In the genomic region with DNA sequence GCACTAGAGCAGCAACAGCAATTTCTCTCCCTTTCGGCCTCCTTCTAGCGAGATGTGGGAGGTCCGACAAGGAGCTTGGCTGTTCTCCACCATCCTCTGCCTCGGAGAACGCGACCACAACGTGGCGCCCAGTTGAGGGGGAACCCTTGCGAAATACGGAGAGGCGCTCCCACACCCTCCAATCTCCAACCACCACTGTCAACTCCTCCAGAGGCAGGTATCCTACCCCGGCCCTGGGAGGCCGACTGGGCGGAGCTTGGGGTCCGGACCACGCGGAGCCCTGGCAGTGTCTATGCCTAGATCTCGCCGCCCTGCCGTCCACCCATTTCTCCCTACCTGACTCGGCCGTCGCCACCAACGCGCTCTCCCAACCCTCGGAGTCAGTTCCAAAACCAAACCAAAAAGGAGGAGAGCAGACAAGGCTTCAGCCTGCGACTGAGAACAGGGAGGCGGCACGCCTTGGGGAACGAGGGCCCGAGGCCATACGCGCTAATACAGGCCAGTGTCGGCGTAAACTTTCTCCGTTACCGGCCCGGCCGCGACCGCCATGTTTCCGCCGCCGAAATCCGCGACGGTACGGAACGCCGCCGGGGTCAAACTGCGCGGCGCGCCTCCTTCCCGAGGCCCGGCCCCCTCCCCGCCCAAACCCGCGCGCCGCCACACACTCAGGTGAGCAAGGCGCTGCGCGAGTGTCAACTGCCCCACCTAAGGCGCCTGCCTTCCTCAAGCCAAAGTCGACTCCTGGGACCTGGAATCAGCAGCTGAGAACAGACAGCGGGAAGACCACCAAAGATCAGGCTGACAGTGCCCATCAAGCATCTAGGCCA, we compare ENCODE assay signal across 1 cellular context.
TF ChIP-seq lines count a peak whose summit lies in the region.

A gene with protein sequence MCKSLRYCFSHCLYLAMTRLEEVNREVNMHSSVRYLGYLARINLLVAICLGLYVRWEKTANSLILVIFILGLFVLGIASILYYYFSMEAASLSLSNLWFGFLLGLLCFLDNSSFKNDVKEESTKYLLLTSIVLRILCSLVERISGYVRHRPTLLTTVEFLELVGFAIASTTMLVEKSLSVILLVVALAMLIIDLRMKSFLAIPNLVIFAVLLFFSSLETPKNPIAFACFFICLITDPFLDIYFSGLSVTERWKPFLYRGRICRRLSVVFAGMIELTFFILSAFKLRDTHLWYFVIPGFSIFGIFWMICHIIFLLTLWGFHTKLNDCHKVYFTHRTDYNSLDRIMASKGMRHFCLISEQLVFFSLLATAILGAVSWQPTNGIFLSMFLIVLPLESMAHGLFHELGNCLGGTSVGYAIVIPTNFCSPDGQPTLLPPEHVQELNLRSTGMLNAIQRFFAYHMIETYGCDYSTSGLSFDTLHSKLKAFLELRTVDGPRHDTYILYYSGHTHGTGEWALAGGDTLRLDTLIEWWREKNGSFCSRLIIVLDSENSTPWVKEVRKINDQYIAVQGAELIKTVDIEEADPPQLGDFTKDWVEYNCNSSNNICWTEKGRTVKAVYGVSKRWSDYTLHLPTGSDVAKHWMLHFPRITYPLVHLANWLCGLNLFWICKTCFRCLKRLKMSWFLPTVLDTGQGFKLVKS (minus strand): TSS at position 570 of the 827 bp plus-strand sequence. CDS start 5,568 bp downstream, outside the sequence.

TF ChIP-seq in K562, 482 proteins besides CTCF, POLR2A, EP300 and RAD21 (continued from another document and continues in another):
- TF ChIP-seq, protein P1, sequence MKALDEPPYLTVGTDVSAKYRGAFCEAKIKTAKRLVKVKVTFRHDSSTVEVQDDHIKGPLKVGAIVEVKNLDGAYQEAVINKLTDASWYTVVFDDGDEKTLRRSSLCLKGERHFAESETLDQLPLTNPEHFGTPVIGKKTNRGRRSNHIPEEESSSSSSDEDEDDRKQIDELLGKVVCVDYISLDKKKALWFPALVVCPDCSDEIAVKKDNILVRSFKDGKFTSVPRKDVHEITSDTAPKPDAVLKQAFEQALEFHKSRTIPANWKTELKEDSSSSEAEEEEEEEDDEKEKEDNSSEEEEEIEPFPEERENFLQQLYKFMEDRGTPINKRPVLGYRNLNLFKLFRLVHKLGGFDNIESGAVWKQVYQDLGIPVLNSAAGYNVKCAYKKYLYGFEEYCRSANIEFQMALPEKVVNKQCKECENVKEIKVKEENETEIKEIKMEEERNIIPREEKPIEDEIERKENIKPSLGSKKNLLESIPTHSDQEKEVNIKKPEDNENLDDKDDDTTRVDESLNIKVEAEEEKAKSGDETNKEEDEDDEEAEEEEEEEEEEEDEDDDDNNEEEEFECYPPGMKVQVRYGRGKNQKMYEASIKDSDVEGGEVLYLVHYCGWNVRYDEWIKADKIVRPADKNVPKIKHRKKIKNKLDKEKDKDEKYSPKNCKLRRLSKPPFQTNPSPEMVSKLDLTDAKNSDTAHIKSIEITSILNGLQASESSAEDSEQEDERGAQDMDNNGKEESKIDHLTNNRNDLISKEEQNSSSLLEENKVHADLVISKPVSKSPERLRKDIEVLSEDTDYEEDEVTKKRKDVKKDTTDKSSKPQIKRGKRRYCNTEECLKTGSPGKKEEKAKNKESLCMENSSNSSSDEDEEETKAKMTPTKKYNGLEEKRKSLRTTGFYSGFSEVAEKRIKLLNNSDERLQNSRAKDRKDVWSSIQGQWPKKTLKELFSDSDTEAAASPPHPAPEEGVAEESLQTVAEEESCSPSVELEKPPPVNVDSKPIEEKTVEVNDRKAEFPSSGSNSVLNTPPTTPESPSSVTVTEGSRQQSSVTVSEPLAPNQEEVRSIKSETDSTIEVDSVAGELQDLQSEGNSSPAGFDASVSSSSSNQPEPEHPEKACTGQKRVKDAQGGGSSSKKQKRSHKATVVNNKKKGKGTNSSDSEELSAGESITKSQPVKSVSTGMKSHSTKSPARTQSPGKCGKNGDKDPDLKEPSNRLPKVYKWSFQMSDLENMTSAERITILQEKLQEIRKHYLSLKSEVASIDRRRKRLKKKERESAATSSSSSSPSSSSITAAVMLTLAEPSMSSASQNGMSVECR (CRISPR knock-in tag; IDR thresholded peaks at IDR 0.05), result peak; percentile 91
- TF ChIP-seq TEAD1 (CRISPR knock-in tag; IDR thresholded peaks at IDR 0.05) (peak; percentile 40 to 85; a peak in 2 of 4 replicates), ZBED1 (IDR thresholded peaks at IDR 0.05) (peak; percentile 18; the same call in 1 of the 2 replicates), MYNN (IDR thresholded peaks at IDR 0.05) (0 out of 2 replicates have a peak, but pooled peaks have one; percentile 19), MYNN (CRISPR knock-in tag; IDR thresholded peaks at IDR 0.05) (no peak), SMARCB1 (IDR thresholded peaks at IDR 0.05; ENCODE audit: insufficient read length, low read depth) (peak; percentile 27), POLR2AphosphoS2 (IDR thresholded peaks at IDR 0.05; ENCODE audit: low read length) (peak; percentile 70; the same call in 1 of the 2 replicates), KDM1A (IDR thresholded peaks at IDR 0.05) (peak; percentile 22 to 43; a peak in 1 of 4 replicates), CAMTA2 (CRISPR knock-in tag; conservative IDR thresholded peaks at IDR 0.05) (peak; percentile 75; the same call in 1 of the 2 replicates), KLF13 (tag; IDR thresholded peaks at IDR 0.05; ENCODE audit: borderline replicate concordance, low read depth) (0 out of 2 replicates have a peak, but pooled peaks have one; percentile 21), PTTG1 (tag; IDR thresholded peaks at IDR 0.05; ENCODE audit: low read depth) (no peak), ARID2 (IDR thresholded peaks at IDR 0.05) (peak; percentile 36; the same call in 1 of the 2 replicates), HMGN3 (IDR thresholded peaks at IDR 0.05; ENCODE audit: borderline replicate concordance, extremely low read depth, insufficient read length, low read depth, low read length) (peak; percentile 40), POLR2H (tag; IDR thresholded peaks at IDR 0.05; ENCODE audit: low read depth) (peak; percentile 91), BCOR (IDR thresholded peaks at IDR 0.05) (peak; percentile 68), ZNF76 (CRISPR knock-in tag; IDR thresholded peaks at IDR 0.05; ENCODE audit: borderline replicate concordance) (peak; percentile 83; the same call in 1 of the 2 replicates), NRF1 (conservative IDR thresholded peaks at IDR 0.05 in 1 of 2, IDR thresholded peaks at IDR 0.05 in 1 of 2) (peak; percentile 79 to 83), TAL1 (IDR thresholded peaks at IDR 0.05) (0 out of 2 replicates have a peak, but pooled peaks have one; percentile 5), TAF9B (IDR thresholded peaks at IDR 0.05; ENCODE audit: partially characterized antibody) (peak; percentile 94), YY1 (IDR thresholded peaks at IDR 0.05; ENCODE audit: borderline replicate concordance in 1 of 3, control insufficient read depth in 1 of 3, extremely low read depth in 1 of 3, insufficient read depth in 3 of 3, insufficient read length in 1 of 3, insufficient replicate concordance in 2 of 3, low read depth in 1 of 3, low read length in 2 of 3) (peak; percentile 83 to 97 (median 94)), HSF4 (CRISPR knock-in tag; IDR thresholded peaks at IDR 0.05; ENCODE audit: borderline replicate concordance) (no peak), ZNF707 (CRISPR knock-in tag; conservative IDR thresholded peaks at IDR 0.05) (no peak), TAF7 (tag; IDR thresholded peaks at IDR 0.05) (peak; percentile 95), HDAC1 (IDR thresholded peaks at IDR 0.05) (peak in 1 of 2 experiments; percentile 78; a peak in 2 of 4 replicates), MTA2 (IDR thresholded peaks at IDR 0.05; ENCODE audit: low read depth) (no peak; the same call in 1 of the 2 replicates), FOXJ2 (tag; IDR thresholded peaks at IDR 0.05) (no peak; the same call in 1 of the 2 replicates)
- TF ChIP-seq, protein P2, sequence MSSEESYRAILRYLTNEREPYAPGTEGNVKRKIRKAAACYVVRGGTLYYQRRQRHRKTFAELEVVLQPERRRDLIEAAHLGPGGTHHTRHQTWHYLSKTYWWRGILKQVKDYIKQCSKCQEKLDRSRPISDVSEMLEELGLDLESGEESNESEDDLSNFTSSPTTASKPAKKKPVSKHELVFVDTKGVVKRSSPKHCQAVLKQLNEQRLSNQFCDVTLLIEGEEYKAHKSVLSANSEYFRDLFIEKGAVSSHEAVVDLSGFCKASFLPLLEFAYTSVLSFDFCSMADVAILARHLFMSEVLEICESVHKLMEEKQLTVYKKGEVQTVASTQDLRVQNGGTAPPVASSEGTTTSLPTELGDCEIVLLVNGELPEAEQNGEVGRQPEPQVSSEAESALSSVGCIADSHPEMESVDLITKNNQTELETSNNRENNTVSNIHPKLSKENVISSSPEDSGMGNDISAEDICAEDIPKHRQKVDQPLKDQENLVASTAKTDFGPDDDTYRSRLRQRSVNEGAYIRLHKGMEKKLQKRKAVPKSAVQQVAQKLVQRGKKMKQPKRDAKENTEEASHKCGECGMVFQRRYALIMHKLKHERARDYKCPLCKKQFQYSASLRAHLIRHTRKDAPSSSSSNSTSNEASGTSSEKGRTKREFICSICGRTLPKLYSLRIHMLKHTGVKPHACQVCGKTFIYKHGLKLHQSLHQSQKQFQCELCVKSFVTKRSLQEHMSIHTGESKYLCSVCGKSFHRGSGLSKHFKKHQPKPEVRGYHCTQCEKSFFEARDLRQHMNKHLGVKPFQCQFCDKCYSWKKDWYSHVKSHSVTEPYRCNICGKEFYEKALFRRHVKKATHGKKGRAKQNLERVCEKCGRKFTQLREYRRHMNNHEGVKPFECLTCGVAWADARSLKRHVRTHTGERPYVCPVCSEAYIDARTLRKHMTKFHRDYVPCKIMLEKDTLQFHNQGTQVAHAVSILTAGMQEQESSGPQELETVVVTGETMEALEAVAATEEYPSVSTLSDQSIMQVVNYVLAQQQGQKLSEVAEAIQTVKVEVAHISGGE (CRISPR knock-in tag; IDR thresholded peaks at IDR 0.05), result peak in 1 of 3 experiments; percentile 48; a peak in 3 of 6 replicates
- TF ChIP-seq, protein P3, sequence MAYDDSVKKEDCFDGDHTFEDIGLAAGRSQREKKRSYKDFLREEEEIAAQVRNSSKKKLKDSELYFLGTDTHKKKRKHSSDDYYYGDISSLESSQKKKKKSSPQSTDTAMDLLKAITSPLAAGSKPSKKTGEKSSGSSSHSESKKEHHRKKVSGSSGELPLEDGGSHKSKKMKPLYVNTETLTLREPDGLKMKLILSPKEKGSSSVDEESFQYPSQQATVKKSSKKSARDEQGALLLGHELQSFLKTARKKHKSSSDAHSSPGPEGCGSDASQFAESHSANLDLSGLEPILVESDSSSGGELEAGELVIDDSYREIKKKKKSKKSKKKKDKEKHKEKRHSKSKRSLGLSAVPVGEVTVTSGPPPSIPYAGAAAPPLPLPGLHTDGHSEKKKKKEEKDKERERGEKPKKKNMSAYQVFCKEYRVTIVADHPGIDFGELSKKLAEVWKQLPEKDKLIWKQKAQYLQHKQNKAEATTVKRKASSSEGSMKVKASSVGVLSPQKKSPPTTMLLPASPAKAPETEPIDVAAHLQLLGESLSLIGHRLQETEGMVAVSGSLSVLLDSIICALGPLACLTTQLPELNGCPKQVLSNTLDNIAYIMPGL (CRISPR knock-in tag; IDR thresholded peaks at IDR 0.05), result peak; percentile 99
- TF ChIP-seq, protein P4, sequence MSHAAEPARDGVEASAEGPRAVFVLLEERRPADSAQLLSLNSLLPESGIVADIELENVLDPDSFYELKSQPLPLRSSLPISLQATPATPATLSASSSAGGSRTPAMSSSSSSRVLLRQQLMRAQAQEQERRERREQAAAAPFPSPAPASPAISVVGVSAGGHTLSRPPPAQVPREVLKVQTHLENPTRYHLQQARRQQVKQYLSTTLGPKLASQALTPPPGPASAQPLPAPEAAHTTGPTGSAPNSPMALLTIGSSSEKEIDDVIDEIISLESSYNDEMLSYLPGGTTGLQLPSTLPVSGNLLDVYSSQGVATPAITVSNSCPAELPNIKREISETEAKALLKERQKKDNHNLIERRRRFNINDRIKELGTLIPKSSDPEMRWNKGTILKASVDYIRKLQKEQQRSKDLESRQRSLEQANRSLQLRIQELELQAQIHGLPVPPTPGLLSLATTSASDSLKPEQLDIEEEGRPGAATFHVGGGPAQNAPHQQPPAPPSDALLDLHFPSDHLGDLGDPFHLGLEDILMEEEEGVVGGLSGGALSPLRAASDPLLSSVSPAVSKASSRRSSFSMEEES (CRISPR knock-in tag; IDR thresholded peaks at IDR 0.05), result 0 out of 2 replicates have a peak, but pooled peaks have one; percentile 1
- TF ChIP-seq, protein P5, sequence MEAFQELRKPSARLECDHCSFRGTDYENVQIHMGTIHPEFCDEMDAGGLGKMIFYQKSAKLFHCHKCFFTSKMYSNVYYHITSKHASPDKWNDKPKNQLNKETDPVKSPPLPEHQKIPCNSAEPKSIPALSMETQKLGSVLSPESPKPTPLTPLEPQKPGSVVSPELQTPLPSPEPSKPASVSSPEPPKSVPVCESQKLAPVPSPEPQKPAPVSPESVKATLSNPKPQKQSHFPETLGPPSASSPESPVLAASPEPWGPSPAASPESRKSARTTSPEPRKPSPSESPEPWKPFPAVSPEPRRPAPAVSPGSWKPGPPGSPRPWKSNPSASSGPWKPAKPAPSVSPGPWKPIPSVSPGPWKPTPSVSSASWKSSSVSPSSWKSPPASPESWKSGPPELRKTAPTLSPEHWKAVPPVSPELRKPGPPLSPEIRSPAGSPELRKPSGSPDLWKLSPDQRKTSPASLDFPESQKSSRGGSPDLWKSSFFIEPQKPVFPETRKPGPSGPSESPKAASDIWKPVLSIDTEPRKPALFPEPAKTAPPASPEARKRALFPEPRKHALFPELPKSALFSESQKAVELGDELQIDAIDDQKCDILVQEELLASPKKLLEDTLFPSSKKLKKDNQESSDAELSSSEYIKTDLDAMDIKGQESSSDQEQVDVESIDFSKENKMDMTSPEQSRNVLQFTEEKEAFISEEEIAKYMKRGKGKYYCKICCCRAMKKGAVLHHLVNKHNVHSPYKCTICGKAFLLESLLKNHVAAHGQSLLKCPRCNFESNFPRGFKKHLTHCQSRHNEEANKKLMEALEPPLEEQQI (IDR thresholded peaks at IDR 0.05), result peak; percentile 84
- TF ChIP-seq, protein P6, sequence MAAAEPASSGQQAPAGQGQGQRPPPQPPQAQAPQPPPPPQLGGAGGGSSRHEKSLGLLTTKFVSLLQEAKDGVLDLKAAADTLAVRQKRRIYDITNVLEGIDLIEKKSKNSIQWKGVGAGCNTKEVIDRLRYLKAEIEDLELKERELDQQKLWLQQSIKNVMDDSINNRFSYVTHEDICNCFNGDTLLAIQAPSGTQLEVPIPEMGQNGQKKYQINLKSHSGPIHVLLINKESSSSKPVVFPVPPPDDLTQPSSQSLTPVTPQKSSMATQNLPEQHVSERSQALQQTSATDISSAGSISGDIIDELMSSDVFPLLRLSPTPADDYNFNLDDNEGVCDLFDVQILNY (CRISPR knock-in tag; IDR thresholded peaks at IDR 0.05), result peak; percentile 81; the same call in 1 of the 2 replicates
